ENCODE assay signal across 8 cellular contexts in the genomic region with DNA sequence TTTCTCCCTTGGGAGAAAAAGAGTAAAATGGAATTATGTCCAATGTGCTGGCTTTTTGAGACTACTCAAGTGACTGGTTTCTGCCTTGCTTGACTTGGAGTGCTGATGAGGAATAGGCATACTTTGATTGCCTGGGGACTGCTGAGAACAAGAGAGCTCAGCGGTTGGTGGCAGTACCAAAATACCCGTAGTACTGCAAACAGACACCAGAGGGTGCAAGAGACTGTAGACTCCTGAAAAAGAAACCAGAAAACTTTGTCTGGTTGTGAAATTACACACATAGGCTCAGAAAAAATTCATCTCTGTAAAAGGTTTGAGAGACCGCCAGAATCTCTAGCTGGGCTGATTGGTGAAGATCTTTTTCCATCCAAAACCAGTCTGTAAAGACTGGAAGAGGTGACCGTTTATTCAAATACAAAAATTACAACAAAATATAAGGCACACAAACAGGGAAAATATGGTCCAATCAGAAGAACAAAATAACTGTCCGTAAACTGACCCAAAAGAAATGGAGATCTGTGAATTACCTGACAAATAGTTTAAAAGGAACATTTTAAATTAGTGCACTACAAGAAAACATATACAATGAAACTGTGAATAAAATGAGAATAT. TPM values are rescaled to one million over a fixed set of nuclear protein-coding genes. Genes with fewer than 3 reads are reported as not detected.
DNase-seq lines count a peak whose midpoint lies in the region; ATAC-seq and TF ChIP-seq lines count a peak whose summit lies in the region.

No MANE protein-coding gene starts in this region.

- ATAC-seq in GM19397 (IDR thresholded peaks at IDR 0.05; ENCODE audit: unreplicated experiment) (peak; percentile 95), HG03378 (IDR thresholded peaks at IDR 0.05; ENCODE audit: unreplicated experiment) (peak; percentile 95), omental fat pad (ENCODE audit: low FRiP score) (no peak)

- no peak for TF ChIP-seq CTCF in omental fat pad (IDR thresholded peaks at IDR 0.05)

- DNase-seq in DMS153 treated with DMSO at 0.1 percent for 48 hours (lab: John Stamatoyannopoulos, UW; ENCODE audit: unreplicated experiment), result peak; percentile 38
- peak; percentile 5 for DNase-seq in NCI-H82 treated with DMSO at 0.1 percent for 48 hours (lab: John Stamatoyannopoulos, UW; ENCODE audit: unreplicated experiment)
- DNase-seq in activated T-cell treated with anti-CD3 and anti-CD28 coated beads for 4 hours, result peak; percentile 24
- peak; percentile 71 for DNase-seq in foreskin melanocyte
- DNase-seq in retina, result peak; percentile 46
- DNase-seq in omental fat pad (ENCODE audit: low spot score), result no peak

RNA-seq across cellular contexts. Expression of a gene that starts 18.5 kb away (rescaled TPM):
- total RNA-seq in omental fat pad, result 10 to 100 TPM; 14.8 to 44.6 (median 27.2) TPM
